In genomic region chr6:6941201-6941600, GRCh38 we compare ENCODE assay signal across 28 cellular contexts.
"Had no signal": no experiment of that assay in that cellular context is flagged by ENCODE, and none has a peak within 500 bp of the region (broad histone marks: within the 10 kb centered on the region; RNA-seq: fewer than 3 reads in every experiment).

No MANE protein-coding gene starts in this region.

- H3K4me3 ChIP-seq: esophagus squamous epithelium, gastroesophageal sphincter had no signal

- H3K27ac Mint-ChIP-seq: activated CD4-positive, alpha-beta memory T cell treated with anti-CD3 and anti-CD28 coated beads for 36 hours; activated CD4-positive, alpha-beta T cell treated with anti-CD3 and anti-CD28 coated beads for 36 hours; activated CD4-positive, alpha-beta T cell treated with anti-CD3 and anti-CD28 coated beads, Interleukin-2, amount 10 ng/mL, durations not matched to agents 24 days and 14 days; activated CD8-positive, alpha-beta memory T cell treated with anti-CD3 and anti-CD28 coated beads, Interleukin-2, amount 10 ng/mL, durations not matched to agents 7 days and 5 days; activated CD8-positive, alpha-beta T cell treated with anti-CD3 and anti-CD28 coated beads, Interleukin-2, amount 10 ng/mL, durations not matched to agents 7 days and 5 days; activated naive CD4-positive, alpha-beta T cell treated with anti-CD3 and anti-CD28 coated beads, Interleukin-2, amount 10 ng/mL, durations not matched to agents 7 days and 5 days; activated naive CD4-positive, alpha-beta T cell treated with anti-CD3 and anti-CD28 coated beads, Interleukin-2, amount 50 U/mL, for 72 hours; activated naive CD8-positive, alpha-beta T cell treated with anti-CD3 and anti-CD28 coated beads, Interleukin-2, amount 10 ng/mL, durations not matched to agents 7 days and 5 days; activated T-helper 1 cell treated with anti-CD3 and anti-CD28 coated beads, Interleukin-12 subunit alpha, Interleukin-12 subunit beta, Interleukin-2, Interleukin-4 antibody, amounts not matched to agents 30 ng/mL and 10 ng/mL and 1 ng/mL, durations not matched to agents 14 hours and 24 hours and 36 hours; activated T-helper 2 cell treated with anti-CD3 and anti-CD28 coated beads, Interferon-gamma antibody, Interleukin-2, Interleukin-4, amounts not matched to agents 10 μg/mL and 5 μg/mL and 100 μg/mL, durations not matched to agents 14 hours and 24 hours and 36 hours had no signal

- ATAC-seq: activated CD4-positive, alpha-beta T cell treated with anti-CD3 and anti-CD28 coated beads for 36 hours; activated CD8-positive, alpha-beta memory T cell treated with anti-CD3 and anti-CD28 coated beads, Interleukin-2, amount 10 ng/mL, durations not matched to agents 7 days and 5 days; activated CD8-positive, alpha-beta T cell treated with anti-CD3 and anti-CD28 coated beads, Interleukin-2, amount 10 ng/mL, durations not matched to agents 7 days and 5 days; activated naive CD4-positive, alpha-beta T cell treated with anti-CD3 and anti-CD28 coated beads, Interleukin-2, amount 50 U/mL, for 72 hours; gastroesophageal sphincter had no signal

- H3K9me3 ChIP-seq: esophagus squamous epithelium, gastroesophageal sphincter had no signal

- H3K4me3 Mint-ChIP-seq: activated CD4-positive, alpha-beta memory T cell treated with anti-CD3 and anti-CD28 coated beads for 36 hours; activated CD4-positive, alpha-beta T cell treated with anti-CD3 and anti-CD28 coated beads for 36 hours; activated CD4-positive, alpha-beta T cell treated with anti-CD3 and anti-CD28 coated beads, Interleukin-2, amount 10 ng/mL, durations not matched to agents 24 days and 14 days; activated CD8-positive, alpha-beta memory T cell treated with anti-CD3 and anti-CD28 coated beads, Interleukin-2, amount 10 ng/mL, durations not matched to agents 7 days and 5 days; activated CD8-positive, alpha-beta T cell treated with anti-CD3 and anti-CD28 coated beads, Interleukin-2, amount 10 ng/mL, durations not matched to agents 7 days and 5 days; activated naive CD4-positive, alpha-beta T cell treated with anti-CD3 and anti-CD28 coated beads, Interleukin-2, amount 10 ng/mL, durations not matched to agents 7 days and 5 days; activated naive CD8-positive, alpha-beta T cell treated with anti-CD3 and anti-CD28 coated beads, Interleukin-2, amount 10 ng/mL, durations not matched to agents 7 days and 5 days; activated T-helper 1 cell treated with anti-CD3 and anti-CD28 coated beads, Interleukin-12 subunit alpha, Interleukin-12 subunit beta, Interleukin-2, Interleukin-4 antibody, amounts not matched to agents 30 ng/mL and 10 ng/mL and 1 ng/mL, durations not matched to agents 14 hours and 24 hours and 36 hours; central memory CD8-positive, alpha-beta T cell had no signal

- H3K27ac ChIP-seq: brain microvascular endothelial cell, epithelial cell of prostate, esophagus squamous epithelium, gastroesophageal sphincter had no signal

- H3K36me3 Mint-ChIP-seq: activated CD4-positive, alpha-beta memory T cell treated with anti-CD3 and anti-CD28 coated beads for 36 hours; activated CD8-positive, alpha-beta memory T cell treated with anti-CD3 and anti-CD28 coated beads, Interleukin-2, amount 10 ng/mL, durations not matched to agents 7 days and 5 days; activated naive CD4-positive, alpha-beta T cell treated with anti-CD3 and anti-CD28 coated beads, Interleukin-2, amount 10 ng/mL, durations not matched to agents 7 days and 5 days; activated naive CD4-positive, alpha-beta T cell treated with anti-CD3 and anti-CD28 coated beads, Interleukin-2, amount 50 U/mL, for 72 hours; activated naive CD8-positive, alpha-beta T cell treated with anti-CD3 and anti-CD28 coated beads, Interleukin-2, amount 10 ng/mL, durations not matched to agents 7 days and 5 days had no signal

- H3K9me3 Mint-ChIP-seq: activated CD4-positive, alpha-beta memory T cell treated with anti-CD3 and anti-CD28 coated beads for 36 hours; activated CD4-positive, alpha-beta T cell treated with anti-CD3 and anti-CD28 coated beads, Interleukin-2, amount 10 ng/mL, durations not matched to agents 24 days and 14 days; activated naive CD4-positive, alpha-beta T cell treated with anti-CD3 and anti-CD28 coated beads, Interleukin-2, amount 10 ng/mL, durations not matched to agents 7 days and 5 days; activated naive CD4-positive, alpha-beta T cell treated with anti-CD3 and anti-CD28 coated beads, Interleukin-2, amount 50 U/mL, for 72 hours; activated naive CD8-positive, alpha-beta T cell treated with anti-CD3 and anti-CD28 coated beads, Interleukin-2, amount 10 ng/mL, durations not matched to agents 7 days and 5 days; activated T-helper 1 cell treated with anti-CD3 and anti-CD28 coated beads, Interleukin-12 subunit alpha, Interleukin-12 subunit beta, Interleukin-2, Interleukin-4 antibody, amounts not matched to agents 30 ng/mL and 10 ng/mL and 1 ng/mL, durations not matched to agents 14 hours and 24 hours and 36 hours; activated T-helper 2 cell treated with anti-CD3 and anti-CD28 coated beads, Interferon-gamma antibody, Interleukin-2, Interleukin-4, amounts not matched to agents 10 μg/mL and 5 μg/mL and 100 μg/mL, durations not matched to agents 14 hours and 24 hours and 36 hours; central memory CD8-positive, alpha-beta T cell had no signal

- H3K27me3 Mint-ChIP-seq: activated CD4-positive, alpha-beta memory T cell treated with anti-CD3 and anti-CD28 coated beads for 36 hours; activated CD4-positive, alpha-beta T cell treated with anti-CD3 and anti-CD28 coated beads for 36 hours had no signal

- H3K36me3 ChIP-seq: brain microvascular endothelial cell, esophagus squamous epithelium, gastroesophageal sphincter had no signal

- H3K4me1 ChIP-seq: gastroesophageal sphincter had no signal

- H3K27me3 ChIP-seq: brain microvascular endothelial cell, esophagus squamous epithelium, gastroesophageal sphincter had no signal

- DNase-seq: activated CD4-positive, alpha-beta memory T cell treated with anti-CD3 and anti-CD28 coated beads for 36 hours; activated CD4-positive, alpha-beta T cell treated with anti-CD3 and anti-CD28 coated beads for 36 hours; activated CD4-positive, alpha-beta T cell treated with anti-CD3 and anti-CD28 coated beads, Interleukin-2, amount 10 ng/mL, durations not matched to agents 24 days and 14 days; activated CD4-positive, CD25-positive, alpha-beta regulatory T cell; activated CD4-positive, CD25-positive, alpha-beta regulatory T cell treated with anti-CD3 and anti-CD28 coated beads, Interleukin-2, amount 50 U/mL, for 72 hours; activated CD8-positive, alpha-beta memory T cell treated with anti-CD3 and anti-CD28 coated beads, Interleukin-2, amount 10 ng/mL, durations not matched to agents 7 days and 5 days; activated CD8-positive, alpha-beta memory T cell treated with anti-CD3 and anti-CD28 coated beads, Interleukin-2, amount 50 U/mL, for 4 hours; activated CD8-positive, alpha-beta T cell treated with anti-CD3 and anti-CD28 coated beads, Interleukin-2, amount 10 ng/mL, durations not matched to agents 7 days and 5 days; activated effector memory CD4-positive, alpha-beta T cell treated with anti-CD3 and anti-CD28 coated beads, Interleukin-2, amount 50 U/mL, for 16 hours; activated naive CD4-positive, alpha-beta T cell; activated naive CD4-positive, alpha-beta T cell treated with anti-CD3 and anti-CD28 coated beads, Interleukin-2, amount 10 ng/mL, durations not matched to agents 7 days and 5 days; activated naive CD8-positive, alpha-beta T cell treated with anti-CD3 and anti-CD28 coated beads, Interleukin-2, amount 10 ng/mL, durations not matched to agents 7 days and 5 days; activated T-cell treated with anti-CD3 and anti-CD28 coated beads, Interleukin-2, amount 50 U/mL, for 1 hour; activated T-cell treated with anti-CD3 and anti-CD28 coated beads, Interleukin-2, amount 50 U/mL, for 48 hours; amniotic stem cell; anterior cingulate cortex; brain microvascular endothelial cell; cortex of kidney; effector CD8-positive, alpha-beta T cell; esophagus squamous epithelium; foreskin melanocyte; T-helper 2 cell had no signal
